Comparison of ENCODE assay signal across 16 cellular contexts in genomic region chr14:96867634-96868033, GRCh38.
A peak's percentile ranks its signal among the peaks of the same experiment; 100 is the strongest.
DNase-seq lines count a peak whose midpoint lies in the region; ATAC-seq, FAIRE-seq and TF ChIP-seq lines count a peak whose summit lies in the region.
"Had no signal": no experiment of that assay in that cellular context is flagged by ENCODE, and none has a peak within 500 bp of the region (broad histone marks: within the 10 kb centered on the region; RNA-seq: fewer than 3 reads in every experiment).

No MANE protein-coding gene starts in this region.

- peaks cover 4% of the 10 kb centered on the region for H3K36me3 Mint-ChIP-seq in glutamatergic neuron (ENCODE audit: unreplicated experiment)

- 97% methylated on average over 3 of the region's 3 CpGs for WGBS in HepG2 (ENCODE audit: low lambda C conversion rate)
- WGBS in right lobe of liver (ENCODE audit: insufficient coverage, low coverage, low lambda C conversion rate, missing lambda C conversion rate), result 88% methylated on average over 2 of the region's 3 CpGs

- H3K4me1 Mint-ChIP-seq in glutamatergic neuron (ENCODE audit: low read depth, unreplicated experiment), result peaks cover 24% of the 10 kb centered on the region
- H3K4me1 Mint-ChIP-seq: CD14-positive monocyte had no signal

- no peak overlapping the region for H3K9ac ChIP-seq in HepG2 (ENCODE audit: insufficient read depth, low read depth, low read length)
- peak overlapping the region; percentile 61 for H3K9ac ChIP-seq in SK-N-MC (ENCODE audit: insufficient read length)
- H3K9ac ChIP-seq: BLaER1 had no signal

- peaks cover 0 to 5% of the 10 kb centered on the region in 2 experiments; a peak in 1 of 5 replicates for H3K36me3 ChIP-seq in HepG2 (replicated peaks in 1 of 2; ENCODE audit: control insufficient read depth in 1 of 2, insufficient read depth in 2 of 2, low read length in 2 of 2)
- no peaks in the 10 kb centered on the region for H3K36me3 ChIP-seq in right lobe of liver
- peaks cover 53% of the 10 kb centered on the region for H3K36me3 ChIP-seq in SK-N-MC (ENCODE audit: insufficient read depth, low read length)

- no peak overlapping the region for H3K4me3 Mint-ChIP-seq in glutamatergic neuron (ENCODE audit: unreplicated experiment)
- H3K4me3 Mint-ChIP-seq: CD14-positive monocyte; CD8-positive, alpha-beta T cell; IgD-negative memory B cell had no signal

- H3K27ac ChIP-seq in HepG2 (ENCODE audit: extremely low read length, insufficient read depth, low read length) (no peak overlapping the region), right lobe of liver (no peak overlapping the region), SK-N-MC (peak overlapping the region; percentile 83)
- H3K27ac ChIP-seq: 22Rv1, BLaER1 had no signal

- no TSS peak for BruUV-seq in HepG2 (replicated peaks; lab: Mats Ljungman, UMichigan)

- TF ChIP-seq CTCF in HepG2 (CRISPR knock-in tag; IDR thresholded peaks at IDR 0.05) (no peak), right lobe of liver (IDR thresholded peaks at IDR 0.05) (no peak), glutamatergic neuron (IDR thresholded peaks at IDR 0.05; ENCODE audit: partially characterized antibody, unreplicated experiment) (no peak)

- no peaks in the 10 kb centered on the region for H4K20me1 ChIP-seq in HepG2 (ENCODE audit: insufficient read depth, low read length)
- H4K20me1 ChIP-seq: BLaER1 had no signal

- DNase-seq in HepG2 (ENCODE audit: low spot score), result no peak
- no peak for DNase-seq in right lobe of liver
- no peak for DNase-seq in SK-N-MC (ENCODE audit: low read depth, low spot score)
- DNase-seq in glutamatergic neuron, result no peak
- DNase-seq in CD1c-positive myeloid dendritic cell (ENCODE audit: extremely low spot score), result no peak
- no peak for DNase-seq in NCI-H446 treated with DMSO at 0.1 percent for 48 hours (lab: John Stamatoyannopoulos, UW)
- DNase-seq: Calu3; CD8-positive, alpha-beta T cell; GF-D8; KG1 had no signal

- CTCF ChIA-PET in HepG2 (lab: Yijun Ruan, JAX; ENCODE audit: low intra/inter-chr PET ratio, low total read pairs), result no interaction called here

- H3K79me2 ChIP-seq in HepG2 (ENCODE audit: insufficient read depth, low read length), result no peaks in the 10 kb centered on the region

- no peak for FAIRE-seq in HepG2 (lab: Jason Lieb, UNC)

- no peak for TF ChIP-seq POLR2A in HepG2 (IDR thresholded peaks at IDR 0.05; ENCODE audit: insufficient read depth in 1 of 2, low read depth in 2 of 2, low read length in 2 of 2)
- TF ChIP-seq POLR2A in right lobe of liver (IDR thresholded peaks at IDR 0.05), result no peak

- H3K4me2 ChIP-seq in HepG2 (ENCODE audit: low read depth, low read length), result no peak overlapping the region
- H3K4me2 ChIP-seq: BLaER1 had no signal

- POLR2A ChIA-PET in HepG2 (lab: Yijun Ruan, JAX), result no interaction called here

- H3K9me3 ChIP-seq in HepG2 (ENCODE audit: low read length) (no peaks in the 10 kb centered on the region), right lobe of liver (no peaks in the 10 kb centered on the region), SK-N-MC (ENCODE audit: low read depth, low read length) (peaks cover 6% of the 10 kb centered on the region; the same call in 1 of the 2 replicates)
- H3K9me3 ChIP-seq: BLaER1, HAP-1 had no signal

- peaks cover 2% of the 10 kb centered on the region for H3K27me3 Mint-ChIP-seq in glutamatergic neuron (ENCODE audit: unreplicated experiment)
- H3K27me3 Mint-ChIP-seq: IgD-negative memory B cell had no signal

- intact Hi-C loops in HepG2 (cut with micrococcal nuclease; ENCODE audit: unreplicated experiment), result no loop called here
- intact Hi-C loops in right lobe of liver (cut with DNase I), result no loop called here

- H2AFZ ChIP-seq in HepG2 (ENCODE audit: low read length), result no peak overlapping the region

- TF ChIP-seq RAD21 in HepG2 (CRISPR knock-in tag; IDR thresholded peaks at IDR 0.05), result no peak

- no peaks in the 10 kb centered on the region for H3K27me3 ChIP-seq in HepG2 (ENCODE audit: control insufficient read depth in 1 of 2, insufficient read depth in 2 of 2, low read length in 2 of 2)
- no peaks in the 10 kb centered on the region for H3K27me3 ChIP-seq in right lobe of liver
- H3K27me3 ChIP-seq: BLaER1 had no signal

- ATAC-seq in HepG2 (no peak), right lobe of liver (no peak), HG03135 (IDR thresholded peaks at IDR 0.05; ENCODE audit: unreplicated experiment) (no peak)
- ATAC-seq: CD8-positive, alpha-beta T cell had no signal

- H3K27ac Mint-ChIP-seq in glutamatergic neuron (ENCODE audit: unreplicated experiment), result peak overlapping the region; percentile 0
- H3K27ac Mint-ChIP-seq: CD8-positive, alpha-beta T cell; IgD-negative memory B cell had no signal

- no peaks in the 10 kb centered on the region for H3K9me3 Mint-ChIP-seq in glutamatergic neuron (ENCODE audit: unreplicated experiment)
- H3K9me3 Mint-ChIP-seq: CD8-positive, alpha-beta T cell; IgD-negative memory B cell had no signal

- H3K4me3 ChIP-seq in HepG2 (replicated peaks in 1 of 3; ENCODE audit: insufficient read depth in 1 of 3, low read depth in 2 of 3, low read length in 3 of 3) (no peak overlapping the region), right lobe of liver (no peak overlapping the region), SK-N-MC (peak overlapping the region; percentile 53; the same call in 1 of the 2 replicates)
- H3K4me3 ChIP-seq: BLaER1, HAP-1 had no signal

- H3K4me1 ChIP-seq in HepG2 (ENCODE audit: insufficient read depth, low read length) (no peaks in the 10 kb centered on the region), right lobe of liver (peaks cover 0 to 16% (median 0%) of the 10 kb centered on the region in 4 donors)
- H3K4me1 ChIP-seq: BLaER1 had no signal

- TF ChIP-seq EP300 in HepG2 (IDR thresholded peaks at IDR 0.05; ENCODE audit: low read depth in 2 of 2, low read length in 2 of 2) (no peak), HepG2 (CRISPR knock-in tag; IDR thresholded peaks at IDR 0.05; ENCODE audit: borderline replicate concordance) (no peak)

- in situ Hi-C loops in HepG2 (cut with HindIII; ENCODE audit: extremely low pct_ligation_motif_present, low pct_unique_long_range_greater_than_20kb), result no loop called here

TF ChIP-seq in HepG2, 621 proteins besides CTCF, POLR2A, EP300 and RAD21 (continues in another document):
- TF ChIP-seq STAT6 (CRISPR knock-in tag; IDR thresholded peaks at IDR 0.05; ENCODE audit: borderline replicate concordance), result no peak
- peak; percentile 76 for TF ChIP-seq MAFF (IDR thresholded peaks at IDR 0.05; ENCODE audit: low read depth, low read length)
- TF ChIP-seq ZBTB10 (CRISPR knock-in tag; IDR thresholded peaks at IDR 0.05; ENCODE audit: borderline replicate concordance), result no peak
- no peak for TF ChIP-seq FLYWCH1 (CRISPR knock-in tag; IDR thresholded peaks at IDR 0.05)
- no peak for TF ChIP-seq PATZ1 (CRISPR knock-in tag; IDR thresholded peaks at IDR 0.05)
- no peak for TF ChIP-seq PLRG1 (conservative IDR thresholded peaks at IDR 0.05)
- no peak for TF ChIP-seq ZFYVE20 (CRISPR knock-in tag; IDR thresholded peaks at IDR 0.05; ENCODE audit: borderline replicate concordance, low read depth)
